Comparison of ENCODE assay signal across 1 cellular context in the genomic region with DNA sequence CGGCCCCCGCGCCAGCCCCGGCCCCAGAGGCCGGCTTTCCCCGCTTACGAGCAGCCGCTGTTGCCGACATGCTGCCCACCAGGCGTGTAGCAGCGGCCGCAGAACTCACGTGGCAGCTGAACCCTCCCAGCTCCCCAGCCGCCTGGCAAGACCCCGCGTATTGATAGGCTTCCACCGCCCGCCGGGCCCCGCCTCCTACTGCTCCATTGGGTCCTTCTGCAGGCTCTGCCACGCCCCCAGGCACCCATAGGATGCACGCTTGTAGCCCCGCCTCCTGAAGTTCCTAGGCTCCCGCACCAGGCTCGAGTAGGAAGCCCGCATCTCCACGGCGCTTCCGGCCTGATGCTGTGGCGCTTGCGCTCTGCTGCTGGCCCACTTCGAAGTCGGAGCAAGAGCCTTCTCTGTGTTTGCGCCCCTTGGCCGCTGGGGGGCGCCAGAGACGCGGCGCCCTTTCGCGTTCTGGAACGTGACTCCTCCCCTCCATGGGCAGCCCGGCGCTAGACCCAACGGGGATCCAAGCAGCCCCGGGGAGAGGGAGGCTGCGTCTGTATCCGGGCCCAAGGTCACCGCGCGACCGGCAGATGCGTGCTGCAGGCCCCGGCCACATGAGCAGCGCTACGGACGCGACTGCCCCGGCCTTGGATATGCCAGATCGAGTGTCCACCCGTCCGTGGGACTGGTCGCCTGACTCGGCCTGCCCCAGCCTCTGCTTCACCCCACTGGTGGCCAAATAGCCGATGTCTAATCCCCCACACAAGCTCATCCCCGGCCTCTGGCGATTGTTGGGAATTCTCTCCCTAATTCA.
TF ChIP-seq lines count a peak whose summit lies in the region.

A gene (plus strand): TSS at position 566 of the 805 bp plus-strand sequence. CDS start 993 bp downstream, outside the sequence.
A gene with protein sequence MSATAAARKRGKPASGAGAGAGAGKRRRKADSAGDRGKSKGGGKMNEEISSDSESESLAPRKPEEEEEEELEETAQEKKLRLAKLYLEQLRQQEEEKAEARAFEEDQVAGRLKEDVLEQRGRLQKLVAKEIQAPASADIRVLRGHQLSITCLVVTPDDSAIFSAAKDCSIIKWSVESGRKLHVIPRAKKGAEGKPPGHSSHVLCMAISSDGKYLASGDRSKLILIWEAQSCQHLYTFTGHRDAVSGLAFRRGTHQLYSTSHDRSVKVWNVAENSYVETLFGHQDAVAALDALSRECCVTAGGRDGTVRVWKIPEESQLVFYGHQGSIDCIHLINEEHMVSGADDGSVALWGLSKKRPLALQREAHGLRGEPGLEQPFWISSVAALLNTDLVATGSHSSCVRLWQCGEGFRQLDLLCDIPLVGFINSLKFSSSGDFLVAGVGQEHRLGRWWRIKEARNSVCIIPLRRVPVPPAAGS (minus strand): TSS at position 107 of the 805 bp plus-strand sequence. CDS start 37 bp downstream, at position 70.

TF ChIP-seq in HepG2, 621 proteins besides CTCF, POLR2A, EP300 and RAD21 (continued from another document and continues in another):
- TF ChIP-seq, protein P1, sequence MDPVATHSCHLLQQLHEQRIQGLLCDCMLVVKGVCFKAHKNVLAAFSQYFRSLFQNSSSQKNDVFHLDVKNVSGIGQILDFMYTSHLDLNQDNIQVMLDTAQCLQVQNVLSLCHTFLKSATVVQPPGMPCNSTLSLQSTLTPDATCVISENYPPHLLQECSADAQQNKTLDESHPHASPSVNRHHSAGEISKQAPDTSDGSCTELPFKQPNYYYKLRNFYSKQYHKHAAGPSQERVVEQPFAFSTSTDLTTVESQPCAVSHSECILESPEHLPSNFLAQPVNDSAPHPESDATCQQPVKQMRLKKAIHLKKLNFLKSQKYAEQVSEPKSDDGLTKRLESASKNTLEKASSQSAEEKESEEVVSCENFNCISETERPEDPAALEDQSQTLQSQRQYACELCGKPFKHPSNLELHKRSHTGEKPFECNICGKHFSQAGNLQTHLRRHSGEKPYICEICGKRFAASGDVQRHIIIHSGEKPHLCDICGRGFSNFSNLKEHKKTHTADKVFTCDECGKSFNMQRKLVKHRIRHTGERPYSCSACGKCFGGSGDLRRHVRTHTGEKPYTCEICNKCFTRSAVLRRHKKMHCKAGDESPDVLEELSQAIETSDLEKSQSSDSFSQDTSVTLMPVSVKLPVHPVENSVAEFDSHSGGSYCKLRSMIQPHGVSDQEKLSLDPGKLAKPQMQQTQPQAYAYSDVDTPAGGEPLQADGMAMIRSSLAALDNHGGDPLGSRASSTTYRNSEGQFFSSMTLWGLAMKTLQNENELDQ (CRISPR knock-in tag; IDR thresholded peaks at IDR 0.05; ENCODE audit: borderline replicate concordance): peak; percentile 74; the same call in 1 of the 2 replicates
- TF ChIP-seq, protein P2, sequence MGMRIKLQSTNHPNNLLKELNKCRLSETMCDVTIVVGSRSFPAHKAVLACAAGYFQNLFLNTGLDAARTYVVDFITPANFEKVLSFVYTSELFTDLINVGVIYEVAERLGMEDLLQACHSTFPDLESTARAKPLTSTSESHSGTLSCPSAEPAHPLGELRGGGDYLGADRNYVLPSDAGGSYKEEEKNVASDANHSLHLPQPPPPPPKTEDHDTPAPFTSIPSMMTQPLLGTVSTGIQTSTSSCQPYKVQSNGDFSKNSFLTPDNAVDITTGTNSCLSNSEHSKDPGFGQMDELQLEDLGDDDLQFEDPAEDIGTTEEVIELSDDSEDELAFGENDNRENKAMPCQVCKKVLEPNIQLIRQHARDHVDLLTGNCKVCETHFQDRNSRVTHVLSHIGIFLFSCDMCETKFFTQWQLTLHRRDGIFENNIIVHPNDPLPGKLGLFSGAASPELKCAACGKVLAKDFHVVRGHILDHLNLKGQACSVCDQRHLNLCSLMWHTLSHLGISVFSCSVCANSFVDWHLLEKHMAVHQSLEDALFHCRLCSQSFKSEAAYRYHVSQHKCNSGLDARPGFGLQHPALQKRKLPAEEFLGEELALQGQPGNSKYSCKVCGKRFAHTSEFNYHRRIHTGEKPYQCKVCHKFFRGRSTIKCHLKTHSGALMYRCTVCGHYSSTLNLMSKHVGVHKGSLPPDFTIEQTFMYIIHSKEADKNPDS (CRISPR knock-in tag; IDR thresholded peaks at IDR 0.05): no peak
- TF ChIP-seq, protein P3, sequence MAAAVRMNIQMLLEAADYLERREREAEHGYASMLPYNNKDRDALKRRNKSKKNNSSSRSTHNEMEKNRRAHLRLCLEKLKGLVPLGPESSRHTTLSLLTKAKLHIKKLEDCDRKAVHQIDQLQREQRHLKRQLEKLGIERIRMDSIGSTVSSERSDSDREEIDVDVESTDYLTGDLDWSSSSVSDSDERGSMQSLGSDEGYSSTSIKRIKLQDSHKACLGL (CRISPR knock-in tag; IDR thresholded peaks at IDR 0.05): peak; percentile 98
- TF ChIP-seq ZSCAN29 (CRISPR knock-in tag; conservative IDR thresholded peaks at IDR 0.05) (peak; percentile 91), DPF2 (CRISPR knock-in tag; IDR thresholded peaks at IDR 0.05; ENCODE audit: borderline replicate concordance, low read depth) (0 out of 2 replicates have a peak, but pooled peaks have one; percentile 26), ZNF878 (CRISPR knock-in tag; IDR thresholded peaks at IDR 0.05) (peak; percentile 61; the same call in 1 of the 2 replicates), TBP (CRISPR knock-in tag; IDR thresholded peaks at IDR 0.05) (no peak), TAF15 (IDR thresholded peaks at IDR 0.05; ENCODE audit: low read depth, low read length, poor library complexity, severe bottlenecking) (peak; percentile 52), WIZ (CRISPR knock-in tag; IDR thresholded peaks at IDR 0.05) (no peak; the same call in 1 of the 2 replicates), KLF13 (CRISPR knock-in tag; IDR thresholded peaks at IDR 0.05) (no peak), HNRNPLL (IDR thresholded peaks at IDR 0.05; ENCODE audit: low read depth, low read length, poor library complexity, severe bottlenecking) (peak; percentile 74), ZMAT3 (CRISPR knock-in tag; conservative IDR thresholded peaks at IDR 0.05) (peak; percentile 98), KDM6A (CRISPR knock-in tag; IDR thresholded peaks at IDR 0.05; ENCODE audit: low read depth) (no peak), STAG1 (CRISPR knock-in tag; IDR thresholded peaks at IDR 0.05) (peak; percentile 93), KMT2A (CRISPR knock-in tag; IDR thresholded peaks at IDR 0.05) (peak; percentile 84), SATB2 (CRISPR knock-in tag; IDR thresholded peaks at IDR 0.05) (no peak; the same call in 1 of the 2 replicates), RAD51 (IDR thresholded peaks at IDR 0.05; ENCODE audit: borderline replicate concordance) (no peak), ZNF792 (CRISPR knock-in tag; IDR thresholded peaks at IDR 0.05) (peak; percentile 86; the same call in 1 of the 2 replicates), ZNF616 (CRISPR knock-in tag; IDR thresholded peaks at IDR 0.05; ENCODE audit: low read depth) (no peak; the same call in 1 of the 2 replicates), GABPA (IDR thresholded peaks at IDR 0.05; ENCODE audit: low read depth, low read length) (no peak), GABPA (CRISPR knock-in tag; IDR thresholded peaks at IDR 0.05; ENCODE audit: low read depth) (peak; percentile 89), TCF12 (IDR thresholded peaks at IDR 0.05) (no peak), TCF12 (CRISPR knock-in tag; IDR thresholded peaks at IDR 0.05) (no peak), PCBP1 (IDR thresholded peaks at IDR 0.05; ENCODE audit: borderline replicate concordance, low read depth, low read length) (0 out of 2 replicates have a peak, but pooled peaks have one; percentile 64), AGO1 (IDR thresholded peaks at IDR 0.05; ENCODE audit: low read depth, low read length, poor library complexity, severe bottlenecking) (peak; percentile 2), ADNP (CRISPR knock-in tag; IDR thresholded peaks at IDR 0.05) (no peak), JDP2 (CRISPR knock-in tag; IDR thresholded peaks at IDR 0.05; ENCODE audit: borderline replicate concordance) (no peak), RCOR2 (CRISPR knock-in tag; IDR thresholded peaks at IDR 0.05) (peak; percentile 64; the same call in 1 of the 2 replicates), ZNF446 (CRISPR knock-in tag; IDR thresholded peaks at IDR 0.05) (0 out of 2 replicates have a peak, but pooled peaks have one; percentile 31), FOXA1 (IDR thresholded peaks at IDR 0.05) (no peak), FOXA1 (CRISPR knock-in tag; IDR thresholded peaks at IDR 0.05) (no peak; the same call in none of the 2 replicates), ZFP62 (CRISPR knock-in tag; IDR thresholded peaks at IDR 0.05) (no peak), TARDBP (CRISPR knock-in tag; IDR thresholded peaks at IDR 0.05) (no peak; the same call in 1 of the 2 replicates), ZNF329 (CRISPR knock-in tag; IDR thresholded peaks at IDR 0.05; ENCODE audit: low read depth) (peak; percentile 12; the same call in 1 of the 2 replicates), ZNF607 (CRISPR knock-in tag; IDR thresholded peaks at IDR 0.05; ENCODE audit: borderline replicate concordance) (no peak; the same call in 1 of the 2 replicates), MBD4 (IDR thresholded peaks at IDR 0.05; ENCODE audit: borderline replicate concordance, low read length) (no peak), MAFG (CRISPR knock-in tag; IDR thresholded peaks at IDR 0.05) (no peak)
- TF ChIP-seq, protein P4, sequence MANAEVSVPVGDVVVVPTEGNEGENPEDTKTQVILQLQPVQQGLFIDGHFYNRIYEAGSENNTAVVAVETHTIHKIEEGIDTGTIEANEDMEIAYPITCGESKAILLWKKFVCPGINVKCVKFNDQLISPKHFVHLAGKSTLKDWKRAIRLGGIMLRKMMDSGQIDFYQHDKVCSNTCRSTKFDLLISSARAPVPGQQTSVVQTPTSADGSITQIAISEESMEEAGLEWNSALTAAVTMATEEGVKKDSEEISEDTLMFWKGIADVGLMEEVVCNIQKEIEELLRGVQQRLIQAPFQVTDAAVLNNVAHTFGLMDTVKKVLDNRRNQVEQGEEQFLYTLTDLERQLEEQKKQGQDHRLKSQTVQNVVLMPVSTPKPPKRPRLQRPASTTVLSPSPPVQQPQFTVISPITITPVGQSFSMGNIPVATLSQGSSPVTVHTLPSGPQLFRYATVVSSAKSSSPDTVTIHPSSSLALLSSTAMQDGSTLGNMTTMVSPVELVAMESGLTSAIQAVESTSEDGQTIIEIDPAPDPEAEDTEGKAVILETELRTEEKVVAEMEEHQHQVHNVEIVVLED (CRISPR knock-in tag; IDR thresholded peaks at IDR 0.05; ENCODE audit: borderline replicate concordance): peak; percentile 79; the same call in 1 of the 2 replicates
- TF ChIP-seq, protein P5, sequence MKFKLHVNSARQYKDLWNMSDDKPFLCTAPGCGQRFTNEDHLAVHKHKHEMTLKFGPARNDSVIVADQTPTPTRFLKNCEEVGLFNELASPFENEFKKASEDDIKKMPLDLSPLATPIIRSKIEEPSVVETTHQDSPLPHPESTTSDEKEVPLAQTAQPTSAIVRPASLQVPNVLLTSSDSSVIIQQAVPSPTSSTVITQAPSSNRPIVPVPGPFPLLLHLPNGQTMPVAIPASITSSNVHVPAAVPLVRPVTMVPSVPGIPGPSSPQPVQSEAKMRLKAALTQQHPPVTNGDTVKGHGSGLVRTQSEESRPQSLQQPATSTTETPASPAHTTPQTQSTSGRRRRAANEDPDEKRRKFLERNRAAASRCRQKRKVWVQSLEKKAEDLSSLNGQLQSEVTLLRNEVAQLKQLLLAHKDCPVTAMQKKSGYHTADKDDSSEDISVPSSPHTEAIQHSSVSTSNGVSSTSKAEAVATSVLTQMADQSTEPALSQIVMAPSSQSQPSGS (CRISPR knock-in tag; IDR thresholded peaks at IDR 0.05): peak; percentile 50; the same call in 1 of the 2 replicates
- TF ChIP-seq, protein P6, sequence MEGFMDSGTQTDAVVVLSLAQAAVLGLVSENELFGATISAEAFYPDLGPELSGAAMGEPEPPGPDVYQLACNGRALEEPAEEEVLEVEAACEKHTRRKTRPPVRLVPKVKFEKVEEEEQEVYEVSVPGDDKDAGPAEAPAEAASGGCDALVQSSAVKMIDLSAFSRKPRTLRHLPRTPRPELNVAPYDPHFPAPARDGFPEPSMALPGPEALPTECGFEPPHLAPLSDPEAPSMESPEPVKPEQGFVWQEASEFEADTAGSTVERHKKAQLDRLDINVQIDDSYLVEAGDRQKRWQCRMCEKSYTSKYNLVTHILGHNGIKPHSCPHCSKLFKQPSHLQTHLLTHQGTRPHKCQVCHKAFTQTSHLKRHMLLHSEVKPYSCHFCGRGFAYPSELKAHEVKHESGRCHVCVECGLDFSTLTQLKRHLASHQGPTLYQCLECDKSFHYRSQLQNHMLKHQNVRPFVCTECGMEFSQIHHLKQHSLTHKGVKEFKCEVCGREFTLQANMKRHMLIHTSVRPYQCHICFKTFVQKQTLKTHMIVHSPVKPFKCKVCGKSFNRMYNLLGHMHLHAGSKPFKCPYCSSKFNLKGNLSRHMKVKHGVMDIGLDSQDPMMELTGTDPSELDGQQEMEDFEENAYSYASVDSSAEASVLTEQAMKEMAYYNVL (CRISPR knock-in tag; IDR thresholded peaks at IDR 0.05; ENCODE audit: borderline replicate concordance): peak; percentile 59; the same call in 1 of the 2 replicates
- TF ChIP-seq, protein P7, sequence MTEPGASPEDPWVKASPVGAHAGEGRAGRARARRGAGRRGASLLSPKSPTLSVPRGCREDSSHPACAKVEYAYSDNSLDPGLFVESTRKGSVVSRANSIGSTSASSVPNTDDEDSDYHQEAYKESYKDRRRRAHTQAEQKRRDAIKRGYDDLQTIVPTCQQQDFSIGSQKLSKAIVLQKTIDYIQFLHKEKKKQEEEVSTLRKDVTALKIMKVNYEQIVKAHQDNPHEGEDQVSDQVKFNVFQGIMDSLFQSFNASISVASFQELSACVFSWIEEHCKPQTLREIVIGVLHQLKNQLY (CRISPR knock-in tag; IDR thresholded peaks at IDR 0.05): peak; percentile 52
- TF ChIP-seq, protein P8, sequence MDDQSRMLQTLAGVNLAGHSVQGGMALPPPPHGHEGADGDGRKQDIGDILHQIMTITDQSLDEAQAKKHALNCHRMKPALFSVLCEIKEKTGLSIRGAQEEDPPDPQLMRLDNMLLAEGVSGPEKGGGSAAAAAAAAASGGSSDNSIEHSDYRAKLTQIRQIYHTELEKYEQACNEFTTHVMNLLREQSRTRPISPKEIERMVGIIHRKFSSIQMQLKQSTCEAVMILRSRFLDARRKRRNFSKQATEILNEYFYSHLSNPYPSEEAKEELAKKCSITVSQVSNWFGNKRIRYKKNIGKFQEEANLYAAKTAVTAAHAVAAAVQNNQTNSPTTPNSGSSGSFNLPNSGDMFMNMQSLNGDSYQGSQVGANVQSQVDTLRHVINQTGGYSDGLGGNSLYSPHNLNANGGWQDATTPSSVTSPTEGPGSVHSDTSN (CRISPR knock-in tag; IDR thresholded peaks at IDR 0.05; ENCODE audit: borderline replicate concordance): 0 out of 2 replicates have a peak, but pooled peaks have one; percentile 22
- TF ChIP-seq, protein P9, sequence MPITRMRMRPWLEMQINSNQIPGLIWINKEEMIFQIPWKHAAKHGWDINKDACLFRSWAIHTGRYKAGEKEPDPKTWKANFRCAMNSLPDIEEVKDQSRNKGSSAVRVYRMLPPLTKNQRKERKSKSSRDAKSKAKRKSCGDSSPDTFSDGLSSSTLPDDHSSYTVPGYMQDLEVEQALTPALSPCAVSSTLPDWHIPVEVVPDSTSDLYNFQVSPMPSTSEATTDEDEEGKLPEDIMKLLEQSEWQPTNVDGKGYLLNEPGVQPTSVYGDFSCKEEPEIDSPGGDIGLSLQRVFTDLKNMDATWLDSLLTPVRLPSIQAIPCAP (CRISPR knock-in tag; IDR thresholded peaks at IDR 0.05; ENCODE audit: low read depth): no peak
- TF ChIP-seq, protein P10, sequence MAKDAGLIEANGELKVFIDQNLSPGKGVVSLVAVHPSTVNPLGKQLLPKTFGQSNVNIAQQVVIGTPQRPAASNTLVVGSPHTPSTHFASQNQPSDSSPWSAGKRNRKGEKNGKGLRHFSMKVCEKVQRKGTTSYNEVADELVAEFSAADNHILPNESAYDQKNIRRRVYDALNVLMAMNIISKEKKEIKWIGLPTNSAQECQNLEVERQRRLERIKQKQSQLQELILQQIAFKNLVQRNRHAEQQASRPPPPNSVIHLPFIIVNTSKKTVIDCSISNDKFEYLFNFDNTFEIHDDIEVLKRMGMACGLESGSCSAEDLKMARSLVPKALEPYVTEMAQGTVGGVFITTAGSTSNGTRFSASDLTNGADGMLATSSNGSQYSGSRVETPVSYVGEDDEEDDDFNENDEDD (CRISPR knock-in tag; IDR thresholded peaks at IDR 0.05; ENCODE audit: borderline replicate concordance): peak; percentile 63
